1 cellular context compared by ENCODE assay signal in the genomic region with DNA sequence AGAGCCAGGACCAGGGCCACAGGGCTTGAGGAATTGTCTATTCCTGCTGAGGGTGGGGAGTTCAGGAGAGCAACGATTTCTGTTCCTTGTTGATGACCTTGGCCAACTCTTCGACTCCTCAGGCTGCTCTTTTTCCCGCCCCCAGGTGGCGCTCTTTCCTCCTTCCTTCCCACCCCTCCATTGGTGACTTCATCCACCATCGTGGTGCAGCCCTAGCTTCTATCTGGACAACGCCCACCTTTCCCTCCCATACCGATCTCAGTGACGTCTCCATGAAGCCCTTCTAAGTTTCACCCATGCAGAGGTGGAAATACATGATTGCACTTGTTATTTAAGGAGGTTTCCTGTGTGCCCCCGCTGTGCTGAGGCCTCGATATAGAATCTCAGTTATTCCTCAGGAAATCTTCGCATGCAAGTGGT.
A peak's percentile ranks its signal among the peaks of the same experiment; 100 is the strongest.
TF ChIP-seq lines count a peak whose summit lies in the region.

No MANE protein-coding gene starts in this region.

TF ChIP-seq in HEK293, 187 proteins besides CTCF, POLR2A, EP300 and RAD21 (continued from another document):
- TF ChIP-seq ZNF280C (tag by site-specific recombination; IDR thresholded peaks at IDR 0.05) (no peak), HOXC10 (CRISPR knock-in tag; IDR thresholded peaks at IDR 0.05) (no peak), OVOL3 (tag by site-specific recombination; IDR thresholded peaks at IDR 0.05) (no peak), ZNF37A (tag by site-specific recombination; IDR thresholded peaks at IDR 0.05) (no peak), ZBTB17 (tag by site-specific recombination; IDR thresholded peaks at IDR 0.05) (no peak), OSR2 (tag by site-specific recombination; IDR thresholded peaks at IDR 0.05) (no peak), SCRT2 (tag by site-specific recombination; IDR thresholded peaks at IDR 0.05) (no peak), SP2 (tag by site-specific recombination; IDR thresholded peaks at IDR 0.05) (no peak), ZNF501 (tag by site-specific recombination; IDR thresholded peaks at IDR 0.05) (no peak), ZNF133 (tag by site-specific recombination; IDR thresholded peaks at IDR 0.05) (no peak), ZNF658 (tag by site-specific recombination; IDR thresholded peaks at IDR 0.05) (no peak), ZNF214 (tag by site-specific recombination; IDR thresholded peaks at IDR 0.05; ENCODE audit: borderline replicate concordance) (no peak), KLF1 (tag by site-specific recombination; IDR thresholded peaks at IDR 0.05) (peak; percentile 67), ZNF394 (tag by site-specific recombination; IDR thresholded peaks at IDR 0.05; ENCODE audit: borderline replicate concordance) (no peak), ZNF302 (tag by site-specific recombination; IDR thresholded peaks at IDR 0.05; ENCODE audit: low read depth) (no peak), WT1 (tag by site-specific recombination; IDR thresholded peaks at IDR 0.05) (no peak), BCL11B (tag by site-specific recombination; IDR thresholded peaks at IDR 0.05; ENCODE audit: low read depth) (no peak), ZNF248 (tag by site-specific recombination; IDR thresholded peaks at IDR 0.05) (no peak), ZNF274 (IDR thresholded peaks at IDR 0.05; ENCODE audit: low read length) (no peak), ZNF274 (tag by site-specific recombination; IDR thresholded peaks at IDR 0.05; ENCODE audit: borderline replicate concordance) (no peak), ZBTB20 (tag by site-specific recombination; IDR thresholded peaks at IDR 0.05) (no peak), ZNF645 (tag by site-specific recombination; IDR thresholded peaks at IDR 0.05) (no peak), ZNF777 (tag by site-specific recombination; IDR thresholded peaks at IDR 0.05; ENCODE audit: borderline replicate concordance) (no peak), ZNF311 (tag by site-specific recombination; IDR thresholded peaks at IDR 0.05; ENCODE audit: borderline replicate concordance) (no peak), ZNF791 (tag by site-specific recombination; IDR thresholded peaks at IDR 0.05) (no peak), ZFHX2 (tag by site-specific recombination; conservative IDR thresholded peaks at IDR 0.05) (peak; percentile 81), ZNF549 (tag by site-specific recombination; IDR thresholded peaks at IDR 0.05) (no peak), SCRT1 (tag by site-specific recombination; IDR thresholded peaks at IDR 0.05; ENCODE audit: borderline replicate concordance) (no peak), ZNF223 (tag by site-specific recombination; IDR thresholded peaks at IDR 0.05) (no peak), ZNF10 (tag by site-specific recombination; IDR thresholded peaks at IDR 0.05) (no peak), ZNF660 (tag by site-specific recombination; IDR thresholded peaks at IDR 0.05) (peak; percentile 47; the same call in 1 of the 2 replicates), ZBTB21 (tag by site-specific recombination; IDR thresholded peaks at IDR 0.05) (no peak), BCL11A (tag by site-specific recombination; IDR thresholded peaks at IDR 0.05; ENCODE audit: low read depth) (no peak), ZNF350 (tag by site-specific recombination; IDR thresholded peaks at IDR 0.05) (no peak), ZNF19 (tag by site-specific recombination; IDR thresholded peaks at IDR 0.05; ENCODE audit: low read depth) (no peak), HOXD13 (CRISPR knock-in tag; IDR thresholded peaks at IDR 0.05; ENCODE audit: borderline replicate concordance) (no peak), GLI2 (tag by site-specific recombination; IDR thresholded peaks at IDR 0.05; ENCODE audit: borderline replicate concordance, low read depth) (no peak), KLF10 (tag by site-specific recombination; IDR thresholded peaks at IDR 0.05) (no peak), HOXA7 (CRISPR knock-in tag; IDR thresholded peaks at IDR 0.05; ENCODE audit: borderline replicate concordance) (no peak), ZNF266 (tag by site-specific recombination; IDR thresholded peaks at IDR 0.05; ENCODE audit: low read depth) (no peak), KLF16 (tag by site-specific recombination; IDR thresholded peaks at IDR 0.05) (0 out of 2 replicates have a peak, but pooled peaks have one; percentile 30), ZNF324 (tag by site-specific recombination; IDR thresholded peaks at IDR 0.05) (no peak), ZNF792 (tag by site-specific recombination; IDR thresholded peaks at IDR 0.05) (no peak), ZNF654 (tag by site-specific recombination; IDR thresholded peaks at IDR 0.05; ENCODE audit: low read depth) (peak; percentile 29)
- TF ChIP-seq, protein P1, sequence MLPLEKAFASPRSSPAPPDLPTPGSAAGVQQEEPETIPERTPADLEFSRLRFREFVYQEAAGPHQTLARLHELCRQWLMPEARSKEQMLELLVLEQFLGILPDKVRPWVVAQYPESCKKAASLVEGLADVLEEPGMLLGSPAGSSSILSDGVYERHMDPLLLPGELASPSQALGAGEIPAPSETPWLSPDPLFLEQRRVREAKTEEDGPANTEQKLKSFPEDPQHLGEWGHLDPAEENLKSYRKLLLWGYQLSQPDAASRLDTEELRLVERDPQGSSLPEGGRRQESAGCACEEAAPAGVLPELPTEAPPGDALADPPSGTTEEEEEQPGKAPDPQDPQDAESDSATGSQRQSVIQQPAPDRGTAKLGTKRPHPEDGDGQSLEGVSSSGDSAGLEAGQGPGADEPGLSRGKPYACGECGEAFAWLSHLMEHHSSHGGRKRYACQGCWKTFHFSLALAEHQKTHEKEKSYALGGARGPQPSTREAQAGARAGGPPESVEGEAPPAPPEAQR (tag by site-specific recombination; IDR thresholded peaks at IDR 0.05), result no peak
- TF ChIP-seq, protein P2, sequence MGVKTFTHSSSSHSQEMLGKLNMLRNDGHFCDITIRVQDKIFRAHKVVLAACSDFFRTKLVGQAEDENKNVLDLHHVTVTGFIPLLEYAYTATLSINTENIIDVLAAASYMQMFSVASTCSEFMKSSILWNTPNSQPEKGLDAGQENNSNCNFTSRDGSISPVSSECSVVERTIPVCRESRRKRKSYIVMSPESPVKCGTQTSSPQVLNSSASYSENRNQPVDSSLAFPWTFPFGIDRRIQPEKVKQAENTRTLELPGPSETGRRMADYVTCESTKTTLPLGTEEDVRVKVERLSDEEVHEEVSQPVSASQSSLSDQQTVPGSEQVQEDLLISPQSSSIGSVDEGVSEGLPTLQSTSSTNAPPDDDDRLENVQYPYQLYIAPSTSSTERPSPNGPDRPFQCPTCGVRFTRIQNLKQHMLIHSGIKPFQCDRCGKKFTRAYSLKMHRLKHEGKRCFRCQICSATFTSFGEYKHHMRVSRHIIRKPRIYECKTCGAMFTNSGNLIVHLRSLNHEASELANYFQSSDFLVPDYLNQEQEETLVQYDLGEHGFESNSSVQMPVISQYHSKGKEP (tag by site-specific recombination; IDR thresholded peaks at IDR 0.05), result no peak
- TF ChIP-seq, protein P3, sequence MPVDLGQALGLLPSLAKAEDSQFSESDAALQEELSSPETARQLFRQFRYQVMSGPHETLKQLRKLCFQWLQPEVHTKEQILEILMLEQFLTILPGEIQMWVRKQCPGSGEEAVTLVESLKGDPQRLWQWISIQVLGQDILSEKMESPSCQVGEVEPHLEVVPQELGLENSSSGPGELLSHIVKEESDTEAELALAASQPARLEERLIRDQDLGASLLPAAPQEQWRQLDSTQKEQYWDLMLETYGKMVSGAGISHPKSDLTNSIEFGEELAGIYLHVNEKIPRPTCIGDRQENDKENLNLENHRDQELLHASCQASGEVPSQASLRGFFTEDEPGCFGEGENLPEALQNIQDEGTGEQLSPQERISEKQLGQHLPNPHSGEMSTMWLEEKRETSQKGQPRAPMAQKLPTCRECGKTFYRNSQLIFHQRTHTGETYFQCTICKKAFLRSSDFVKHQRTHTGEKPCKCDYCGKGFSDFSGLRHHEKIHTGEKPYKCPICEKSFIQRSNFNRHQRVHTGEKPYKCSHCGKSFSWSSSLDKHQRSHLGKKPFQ (tag by site-specific recombination; IDR thresholded peaks at IDR 0.05), result no peak
- TF ChIP-seq, protein P4, sequence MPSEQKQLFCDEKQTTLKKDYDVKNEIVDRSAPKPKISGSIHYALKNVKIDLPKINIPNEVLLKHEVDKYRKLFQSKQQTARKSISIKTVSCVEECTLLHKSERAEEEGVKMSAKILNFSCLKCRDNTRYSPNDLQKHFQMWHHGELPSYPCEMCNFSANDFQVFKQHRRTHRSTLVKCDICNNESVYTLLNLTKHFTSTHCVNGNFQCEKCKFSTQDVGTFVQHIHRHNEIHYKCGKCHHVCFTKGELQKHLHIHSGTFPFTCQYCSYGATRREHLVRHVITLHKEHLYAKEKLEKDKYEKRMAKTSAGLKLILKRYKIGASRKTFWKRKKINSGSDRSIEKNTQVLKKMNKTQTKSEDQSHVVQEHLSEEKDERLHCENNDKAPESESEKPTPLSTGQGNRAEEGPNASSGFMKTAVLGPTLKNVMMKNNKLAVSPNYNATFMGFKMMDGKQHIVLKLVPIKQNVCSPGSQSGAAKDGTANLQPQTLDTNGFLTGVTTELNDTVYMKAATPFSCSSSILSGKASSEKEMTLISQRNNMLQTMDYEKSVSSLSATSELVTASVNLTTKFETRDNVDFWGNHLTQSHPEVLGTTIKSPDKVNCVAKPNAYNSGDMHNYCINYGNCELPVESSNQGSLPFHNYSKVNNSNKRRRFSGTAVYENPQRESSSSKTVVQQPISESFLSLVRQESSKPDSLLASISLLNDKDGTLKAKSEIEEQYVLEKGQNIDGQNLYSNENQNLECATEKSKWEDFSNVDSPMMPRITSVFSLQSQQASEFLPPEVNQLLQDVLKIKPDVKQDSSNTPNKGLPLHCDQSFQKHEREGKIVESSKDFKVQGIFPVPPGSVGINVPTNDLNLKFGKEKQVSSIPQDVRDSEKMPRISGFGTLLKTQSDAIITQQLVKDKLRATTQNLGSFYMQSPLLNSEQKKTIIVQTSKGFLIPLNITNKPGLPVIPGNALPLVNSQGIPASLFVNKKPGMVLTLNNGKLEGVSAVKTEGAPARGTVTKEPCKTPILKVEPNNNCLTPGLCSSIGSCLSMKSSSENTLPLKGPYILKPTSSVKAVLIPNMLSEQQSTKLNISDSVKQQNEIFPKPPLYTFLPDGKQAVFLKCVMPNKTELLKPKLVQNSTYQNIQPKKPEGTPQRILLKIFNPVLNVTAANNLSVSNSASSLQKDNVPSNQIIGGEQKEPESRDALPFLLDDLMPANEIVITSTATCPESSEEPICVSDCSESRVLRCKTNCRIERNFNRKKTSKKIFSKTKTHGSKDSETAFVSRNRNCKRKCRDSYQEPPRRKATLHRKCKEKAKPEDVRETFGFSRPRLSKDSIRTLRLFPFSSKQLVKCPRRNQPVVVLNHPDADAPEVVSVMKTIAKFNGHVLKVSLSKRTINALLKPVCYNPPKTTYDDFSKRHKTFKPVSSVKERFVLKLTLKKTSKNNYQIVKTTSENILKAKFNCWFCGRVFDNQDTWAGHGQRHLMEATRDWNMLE (tag by site-specific recombination; conservative IDR thresholded peaks at IDR 0.05; ENCODE audit: low read depth), result no peak
- TF ChIP-seq, protein P5, sequence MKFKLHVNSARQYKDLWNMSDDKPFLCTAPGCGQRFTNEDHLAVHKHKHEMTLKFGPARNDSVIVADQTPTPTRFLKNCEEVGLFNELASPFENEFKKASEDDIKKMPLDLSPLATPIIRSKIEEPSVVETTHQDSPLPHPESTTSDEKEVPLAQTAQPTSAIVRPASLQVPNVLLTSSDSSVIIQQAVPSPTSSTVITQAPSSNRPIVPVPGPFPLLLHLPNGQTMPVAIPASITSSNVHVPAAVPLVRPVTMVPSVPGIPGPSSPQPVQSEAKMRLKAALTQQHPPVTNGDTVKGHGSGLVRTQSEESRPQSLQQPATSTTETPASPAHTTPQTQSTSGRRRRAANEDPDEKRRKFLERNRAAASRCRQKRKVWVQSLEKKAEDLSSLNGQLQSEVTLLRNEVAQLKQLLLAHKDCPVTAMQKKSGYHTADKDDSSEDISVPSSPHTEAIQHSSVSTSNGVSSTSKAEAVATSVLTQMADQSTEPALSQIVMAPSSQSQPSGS (tag by site-specific recombination; IDR thresholded peaks at IDR 0.05; ENCODE audit: low read depth), result peak; percentile 54; the same call in 1 of the 2 replicates
- TF ChIP-seq, protein P6, sequence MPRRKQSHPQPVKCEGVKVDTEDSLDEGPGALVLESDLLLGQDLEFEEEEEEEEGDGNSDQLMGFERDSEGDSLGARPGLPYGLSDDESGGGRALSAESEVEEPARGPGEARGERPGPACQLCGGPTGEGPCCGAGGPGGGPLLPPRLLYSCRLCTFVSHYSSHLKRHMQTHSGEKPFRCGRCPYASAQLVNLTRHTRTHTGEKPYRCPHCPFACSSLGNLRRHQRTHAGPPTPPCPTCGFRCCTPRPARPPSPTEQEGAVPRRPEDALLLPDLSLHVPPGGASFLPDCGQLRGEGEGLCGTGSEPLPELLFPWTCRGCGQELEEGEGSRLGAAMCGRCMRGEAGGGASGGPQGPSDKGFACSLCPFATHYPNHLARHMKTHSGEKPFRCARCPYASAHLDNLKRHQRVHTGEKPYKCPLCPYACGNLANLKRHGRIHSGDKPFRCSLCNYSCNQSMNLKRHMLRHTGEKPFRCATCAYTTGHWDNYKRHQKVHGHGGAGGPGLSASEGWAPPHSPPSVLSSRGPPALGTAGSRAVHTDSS (tag by site-specific recombination; IDR thresholded peaks at IDR 0.05), result no peak
